Comparison of ENCODE assay signal across 9 cellular contexts in genomic region chr1:193115629-193116227, GRCh38. TPM values are rescaled to one million over a fixed set of nuclear protein-coding genes. Genes with fewer than 3 reads are reported as not detected.
DNase-seq lines count a peak whose midpoint lies in the region.
"Had no signal": no experiment of that assay in that cellular context is flagged by ENCODE, and none has a peak within 500 bp of the region (broad histone marks: within the 10 kb centered on the region; RNA-seq: fewer than 3 reads in every experiment).

No MANE protein-coding gene starts in this region.

- H3K4me3 ChIP-seq in mesendoderm (ENCODE audit: low read length), result no peak overlapping the region

- no peaks in the 10 kb centered on the region for H3K79me2 ChIP-seq in mesendoderm (ENCODE audit: control insufficient read depth, insufficient read depth, low read length)

- no peaks in the 10 kb centered on the region for H3K27me3 ChIP-seq in mesendoderm (ENCODE audit: insufficient read depth, low read length, poor library complexity)

- H3K18ac ChIP-seq in mesendoderm (ENCODE audit: low read length), result no peak overlapping the region

- H2BK15ac ChIP-seq in mesendoderm (replicated peaks; ENCODE audit: low read depth), result no peak overlapping the region

- no CpG with 5 or more reads among the region's 1 CpG for WGBS in mesendoderm (ENCODE audit: extremely low coverage, insufficient coverage, low lambda C conversion rate)

- H3K4me2 ChIP-seq in mesendoderm (ENCODE audit: low read length), result no peak overlapping the region
- H3K4me2 ChIP-seq: KMS-11 had no signal

- H3K79me1 ChIP-seq in mesendoderm (ENCODE audit: low read length), result no peaks in the 10 kb centered on the region

- peak overlapping the region; percentile 11 for H3K27ac ChIP-seq in mesendoderm (ENCODE audit: low read depth, low read length)
- H3K27ac ChIP-seq: KMS-11 had no signal

- no peak overlapping the region for H2BK5ac ChIP-seq in mesendoderm (ENCODE audit: low read length)

- H2BK120ac ChIP-seq in mesendoderm (ENCODE audit: low read depth, low read length), result no peak overlapping the region

- peak overlapping the region; percentile 31 for H3K4ac ChIP-seq in mesendoderm (ENCODE audit: low read depth, low read length)

- H4K5ac ChIP-seq in mesendoderm (ENCODE audit: low read length), result no peak overlapping the region

- no peak overlapping the region for H2AK5ac ChIP-seq in mesendoderm (ENCODE audit: low read length)

- H3K9ac ChIP-seq in mesendoderm (ENCODE audit: low read length), result no peak overlapping the region
- H3K9ac ChIP-seq: KMS-11 had no signal

- no peak overlapping the region for H3K23ac ChIP-seq in mesendoderm (ENCODE audit: low read length)

- H3K4me1 ChIP-seq in mesendoderm (ENCODE audit: control insufficient read depth, low read depth, low read length), result peaks cover 3% of the 10 kb centered on the region

- DNase-seq in AG08396 (ENCODE audit: low spot score) (peak; percentile 83), M059J (ENCODE audit: low read depth) (peak; percentile 99), dermis blood vessel endothelial cell (peak; percentile 85), mesendoderm (peak; percentile 87), SK-N-DZ (ENCODE audit: low spot score) (no peak), NOMO-1 treated with DMSO at 0.1 percent for 48 hours (lab: John Stamatoyannopoulos, UW; ENCODE audit: unreplicated experiment) (no peak)
- no peak for DNase-seq in activated CD4-positive, CD25-positive, alpha-beta regulatory T cell treated with anti-CD3 and anti-CD28 coated beads, Interleukin-2, amount 50 U/mL, for 72 hours
- no peak for DNase-seq in activated T-cell treated with anti-CD3 and anti-CD28 coated beads, Interleukin-2, amount 50 U/mL, for 48 hours

- H3K36me3 ChIP-seq in mesendoderm (ENCODE audit: control insufficient read depth, insufficient read depth, low read length), result no peaks in the 10 kb centered on the region

- no peak overlapping the region for H4K8ac ChIP-seq in mesendoderm (ENCODE audit: low read depth, low read length)

- no peak overlapping the region for H3K56ac ChIP-seq in mesendoderm (ENCODE audit: low read length)

RNA-seq across cellular contexts. Expression of gene CDC73, which starts 6.1 kb away (rescaled TPM):
- 16.0 and 17.6 TPM in 2 replicates for total RNA-seq in M059J (2014; rRNA removed; shearing (Covaris generic))
- 22.6 and 32.4 TPM in 2 replicates for total RNA-seq in dermis blood vessel endothelial cell
- polyA plus RNA-seq in mesendoderm (2013, experiment 1 of 2), result 37.2 TPM
- 37.0 TPM for polyA plus RNA-seq in mesendoderm (2013, experiment 2 of 2)
- 9.1 and 9.4 TPM in 2 replicates for polyA plus RNA-seq in SK-N-DZ (2014; cell fraction: cytosol; rRNA removed)
- 6.4 and 10.1 TPM in 2 replicates for polyA plus RNA-seq in SK-N-DZ (2014; cell fraction: nucleus; rRNA removed)

RNA-seq across cellular contexts. Expression of gene GLRX2, which starts 10.5 kb away (rescaled TPM):
- total RNA-seq in M059J (2014; rRNA removed; shearing (Covaris generic)), result 7.3 and 33.9 TPM in 2 replicates
- 13.2 and 14.1 TPM in 2 replicates for total RNA-seq in dermis blood vessel endothelial cell
- 16.7 TPM for polyA plus RNA-seq in mesendoderm (2013, experiment 1 of 2)
- 18.0 TPM for polyA plus RNA-seq in mesendoderm (2013, experiment 2 of 2)
- polyA plus RNA-seq in SK-N-DZ (2014; cell fraction: cytosol; rRNA removed), result 13.9 and 14.7 TPM in 2 replicates
- 12.5 and 22.0 TPM in 2 replicates for polyA plus RNA-seq in SK-N-DZ (2014; cell fraction: nucleus; rRNA removed)

RNA-seq across cellular contexts. Expression of gene RO60, which starts 56.3 kb away (rescaled TPM):
- 57.3 and 88.1 TPM in 2 replicates for total RNA-seq in M059J (2014; rRNA removed; shearing (Covaris generic))
- total RNA-seq in dermis blood vessel endothelial cell, result 166 and 175 TPM in 2 replicates
- 22.3 TPM for polyA plus RNA-seq in mesendoderm (2013, experiment 1 of 2)
- polyA plus RNA-seq in mesendoderm (2013, experiment 2 of 2), result 21.1 TPM
- 27.8 and 28.9 TPM in 2 replicates for polyA plus RNA-seq in SK-N-DZ (2014; cell fraction: cytosol; rRNA removed)
- 11.9 and 13.3 TPM in 2 replicates for polyA plus RNA-seq in SK-N-DZ (2014; cell fraction: nucleus; rRNA removed)

RNA-seq across cellular contexts. Expression of gene UCHL5, which starts 56.6 kb away (rescaled TPM):
- total RNA-seq in M059J (2014; rRNA removed; shearing (Covaris generic)), result 31.8 and 36.8 TPM in 2 replicates
- total RNA-seq in dermis blood vessel endothelial cell, result 21.8 and 53.8 TPM in 2 replicates
- polyA plus RNA-seq in mesendoderm (2013, experiment 1 of 2), result 44.4 TPM
- 44.8 TPM for polyA plus RNA-seq in mesendoderm (2013, experiment 2 of 2)
- polyA plus RNA-seq in SK-N-DZ (2014; cell fraction: cytosol; rRNA removed), result 25.3 and 30.2 TPM in 2 replicates
- 24.5 and 33.4 TPM in 2 replicates for polyA plus RNA-seq in SK-N-DZ (2014; cell fraction: nucleus; rRNA removed)

Comparison
In these comparisons a context has a peak if more than half of its experiments do, and no peak if none do; other contexts are left out.
1. DNase-seq: peak in AG08396 (single experiment), M059J (single experiment), dermis blood vessel endothelial cell (single experiment) and mesendoderm (single experiment); none in SK-N-DZ (single experiment), activated CD4-positive, CD25-positive, alpha-beta regulatory T cell treated with anti-CD3 and anti-CD28 coated beads, Interleukin-2, amount 50 U/mL, for 72 hours (single experiment), NOMO-1 treated with DMSO at 0.1 percent for 48 hours (single experiment) and activated T-cell treated with anti-CD3 and anti-CD28 coated beads, Interleukin-2, amount 50 U/mL, for 48 hours (0 of 2).